29 cellular contexts compared by ENCODE assay signal in the genomic region with DNA sequence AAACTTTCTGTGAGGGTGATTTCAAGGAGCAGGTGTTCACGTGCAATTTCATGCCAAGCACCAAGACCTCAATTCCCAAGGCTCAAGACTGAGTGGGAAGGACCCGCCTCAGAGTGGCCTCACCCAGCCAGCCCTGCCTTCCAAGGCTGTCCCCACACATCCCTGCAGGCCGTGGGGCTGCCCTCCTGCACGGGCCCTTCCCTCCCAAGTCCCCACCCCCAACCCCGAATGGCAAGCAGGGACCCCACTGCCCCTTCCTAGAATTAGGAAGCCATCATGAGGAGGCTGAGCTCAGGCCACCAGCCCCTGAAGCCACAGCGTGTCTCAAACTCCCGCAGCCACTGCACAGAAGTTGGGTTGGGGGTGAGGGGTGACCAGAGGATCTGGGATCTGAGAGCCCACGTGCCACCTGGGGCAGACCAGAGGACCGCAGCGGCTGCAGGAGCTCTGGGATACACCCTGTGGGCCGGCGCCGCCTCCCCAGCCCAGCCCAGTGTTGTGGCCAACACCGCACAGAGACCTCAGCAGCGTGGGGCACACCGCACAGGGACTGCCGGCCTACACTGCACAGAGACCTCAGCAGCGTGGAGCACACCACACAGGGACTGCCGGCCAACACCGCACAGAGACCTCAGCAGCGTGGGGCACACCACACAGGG.
"Had no signal": no experiment of that assay in that cellular context is flagged by ENCODE, and none has a peak within 500 bp of the region (broad histone marks: within the 10 kb centered on the region; RNA-seq: fewer than 3 reads in every experiment).

No MANE protein-coding gene starts in this region.

- H3K4me3 ChIP-seq: neural progenitor cell, ovary, psoas muscle, right lobe of liver, sigmoid colon, suprapubic skin, testis, tibial artery, transverse colon, upper lobe of right lung, uterus had no signal

- H3K79me2 ChIP-seq: parathyroid adenoma had no signal

- H3K36me3 ChIP-seq: neural progenitor cell, ovary, uterus had no signal

- H3K9ac ChIP-seq: neural progenitor cell, parathyroid adenoma had no signal

- H3K27ac ChIP-seq: neural progenitor cell, ovary, parathyroid adenoma, psoas muscle, right lobe of liver, sigmoid colon, suprapubic skin, testis, tibial artery, transverse colon, upper lobe of right lung, uterus had no signal

- H3K27ac Mint-ChIP-seq: natural killer cell; nephron; neural progenitor cell; progenitor cell of endocrine pancreas; stimulated activated effector memory CD8-positive, alpha-beta T cell treated with anti-CD3 and anti-CD28 coated beads, Interleukin-12 subunit alpha, Interleukin-12 subunit beta, amount 100 ng/mL, for 72 hours; stimulated activated naive CD8-positive, alpha-beta T cell treated with anti-CD3 and anti-CD28 coated beads, Interleukin-15, amount 100 ng/mL, for 72 hours; type B pancreatic cell had no signal

- H3K9me3 ChIP-seq: ovary, psoas muscle, right lobe of liver, sigmoid colon, suprapubic skin, testis, tibial artery, transverse colon, upper lobe of right lung, uterus had no signal

- H3K27me3 ChIP-seq: neural progenitor cell, ovary, right lobe of liver, sigmoid colon, suprapubic skin, testis, tibial artery, transverse colon, upper lobe of right lung, uterus had no signal

- H3K4me1 ChIP-seq: neural progenitor cell, parathyroid adenoma, psoas muscle, right lobe of liver, sigmoid colon, testis, transverse colon, upper lobe of right lung, uterus had no signal

- H3K36me3 Mint-ChIP-seq: natural killer cell, neural progenitor cell, type B pancreatic cell had no signal

- ATAC-seq: natural killer cell; psoas muscle; right cardiac atrium; right lobe of liver; stimulated activated effector memory CD8-positive, alpha-beta T cell treated with anti-CD3 and anti-CD28 coated beads, Interleukin-12 subunit alpha, Interleukin-12 subunit beta, amount 100 ng/mL, for 72 hours; stimulated activated naive CD8-positive, alpha-beta T cell treated with anti-CD3 and anti-CD28 coated beads, Interleukin-15, amount 100 ng/mL, for 72 hours; stimulated activated naive CD8-positive, alpha-beta T cell treated with anti-CD3 and anti-CD28 coated beads, Interleukin-15, Interleukin-2, amounts not matched to agents 100 U/mL and 50 U/mL, for 24 hours; upper lobe of right lung had no signal

- H3K4me2 ChIP-seq: neural progenitor cell had no signal

- H2AFZ ChIP-seq: neural progenitor cell, parathyroid adenoma had no signal

- H3K4me1 Mint-ChIP-seq: nephron; neural progenitor cell; stimulated activated effector memory CD8-positive, alpha-beta T cell treated with anti-CD3 and anti-CD28 coated beads, Interleukin-12 subunit alpha, Interleukin-12 subunit beta, amount 100 ng/mL, for 72 hours had no signal

- H3K4me3 Mint-ChIP-seq: natural killer cell; nephron; neural progenitor cell; stimulated activated effector memory CD8-positive, alpha-beta T cell treated with anti-CD3 and anti-CD28 coated beads, Interleukin-12 subunit alpha, Interleukin-12 subunit beta, amount 100 ng/mL, for 72 hours; stimulated activated naive CD8-positive, alpha-beta T cell treated with anti-CD3 and anti-CD28 coated beads, Interleukin-15, amount 100 ng/mL, for 72 hours; type B pancreatic cell had no signal

- H3K9me3 Mint-ChIP-seq: natural killer cell; nephron; neural progenitor cell; stimulated activated effector memory CD8-positive, alpha-beta T cell treated with anti-CD3 and anti-CD28 coated beads, Interleukin-12 subunit alpha, Interleukin-12 subunit beta, amount 100 ng/mL, for 72 hours; stimulated activated naive CD8-positive, alpha-beta T cell treated with anti-CD3 and anti-CD28 coated beads, Interleukin-15, amount 100 ng/mL, for 72 hours; type B pancreatic cell had no signal

- FAIRE-seq: small intestine had no signal

- DNase-seq: natural killer cell; occipital lobe; ovary; posterior cingulate gyrus; psoas muscle; right lobe of liver; sigmoid colon; small intestine; stimulated activated CD4-positive, alpha-beta T cell treated with anti-CD3 and anti-CD28 coated beads, Interleukin-15, amount 100 ng/mL, for 24 hours; stimulated activated CD4-positive, alpha-beta T cell treated with anti-CD3 and anti-CD28 coated beads, Interleukin-2, amount 100 ng/mL, for 24 hours; stimulated activated CD4-positive, alpha-beta T cell treated with anti-CD3 and anti-CD28 coated beads, Interleukin-2, amount 100 ng/mL, for 48 hours; stimulated activated CD4-positive, alpha-beta T cell treated with anti-CD3 and anti-CD28 coated beads, Interleukin-4, amount 100 ng/mL, for 24 hours; stimulated activated naive CD4-positive, alpha-beta T cell; stimulated activated naive CD8-positive, alpha-beta T cell treated with anti-CD3 and anti-CD28 coated beads, Interleukin-15, amount 100 ng/mL, for 72 hours; stimulated activated naive CD8-positive, alpha-beta T cell treated with anti-CD3 and anti-CD28 coated beads, Interleukin-15, Interleukin-2, amounts not matched to agents 100 U/mL and 50 U/mL, for 24 hours; substantia nigra; testis; tibial artery; transverse colon; upper lobe of right lung; uterus had no signal

- H3K27me3 Mint-ChIP-seq: progenitor cell of endocrine pancreas; stimulated activated naive CD8-positive, alpha-beta T cell treated with anti-CD3 and anti-CD28 coated beads, Interleukin-15, amount 100 ng/mL, for 72 hours; type B pancreatic cell had no signal
